ENCODE assay signal across 20 cellular contexts in genomic region chr2:230930149-230930780, GRCh38. TPM values are rescaled to one million over a fixed set of nuclear protein-coding genes. Genes with fewer than 3 reads are reported as not detected.
"Had no signal": no experiment of that assay in that cellular context is flagged by ENCODE, and none has a peak within 500 bp of the region (broad histone marks: within the 10 kb centered on the region; RNA-seq: fewer than 3 reads in every experiment).

No MANE protein-coding gene starts in this region.

- H3K4me3 Mint-ChIP-seq: activated CD4-positive, alpha-beta memory T cell treated with anti-CD3 and anti-CD28 coated beads, Interleukin-2, amount 10 ng/mL, durations not matched to agents 7 days and 5 days; activated naive CD4-positive, alpha-beta T cell treated with anti-CD3 and anti-CD28 coated beads, Interleukin-2, amount 50 U/mL, for 24 hours; brain; memory B cell had no signal

- H3K9me3 ChIP-seq: heart left ventricle, left ventricle myocardium inferior, pancreas, stomach, thyroid gland, uterus had no signal

- H3K9me3 Mint-ChIP-seq: memory B cell; natural killer cell treated with Interleukin-12 subunit alpha and Interleukin-12 subunit beta and Interleukin-15 and Interleukin-18, amount 100 ng/mL, for 72 hours had no signal

- H3K27ac ChIP-seq: heart left ventricle, left ventricle myocardium inferior, pancreas, skin epidermis, stomach, thyroid gland, uterus had no signal

- H3K27ac Mint-ChIP-seq: activated CD4-positive, alpha-beta memory T cell treated with anti-CD3 and anti-CD28 coated beads, Interleukin-2, amount 10 ng/mL, durations not matched to agents 7 days and 5 days; activated naive CD4-positive, alpha-beta T cell treated with anti-CD3 and anti-CD28 coated beads, Interleukin-2, amount 50 U/mL, for 24 hours; activated T-helper 2 cell treated with anti-CD3 and anti-CD28 coated beads, Interferon-gamma antibody, Interleukin-2, Interleukin-4, amounts not matched to agents 10 μg/mL and 5 μg/mL and 100 μg/mL, durations not matched to agents 14 hours and 24 hours and 36 hours; brain; memory B cell had no signal

- ATAC-seq: heart left ventricle; natural killer cell treated with Interleukin-12 subunit alpha and Interleukin-12 subunit beta and Interleukin-15 and Interleukin-18, amount 100 ng/mL, for 72 hours; pancreas had no signal

- DNase-seq: activated CD4-positive, alpha-beta memory T cell treated with anti-CD3 and anti-CD28 coated beads, Interleukin-2, amount 10 ng/mL, durations not matched to agents 7 days and 5 days; activated CD4-positive, alpha-beta T cell treated with anti-CD3 and anti-CD28 coated beads for 1 hour; left ventricle myocardium inferior; retina; stimulated activated CD4-positive, alpha-beta T cell treated with anti-CD3 and anti-CD28 coated beads, Interleukin-4, amount 100 ng/mL, for 4 hours; thyroid gland had no signal

- H3K36me3 Mint-ChIP-seq: activated naive CD4-positive, alpha-beta T cell treated with anti-CD3 and anti-CD28 coated beads, Interleukin-2, amount 50 U/mL, for 24 hours; brain; memory B cell had no signal

- H3K4me1 ChIP-seq: pancreas, thyroid gland, uterus had no signal

- H3K27me3 ChIP-seq: pancreas, thyroid gland, uterus had no signal

RNA-seq across cellular contexts. Expression of gene GPR55, which starts 5.2 kb away (rescaled TPM):
- total RNA-seq: chondrocyte, endothelial cell of umbilical vein, fibroblast of lung, frontal cortex, left ventricle myocardium inferior, uterus had no signal
